8 cellular contexts compared by ENCODE assay signal in the genomic region with DNA sequence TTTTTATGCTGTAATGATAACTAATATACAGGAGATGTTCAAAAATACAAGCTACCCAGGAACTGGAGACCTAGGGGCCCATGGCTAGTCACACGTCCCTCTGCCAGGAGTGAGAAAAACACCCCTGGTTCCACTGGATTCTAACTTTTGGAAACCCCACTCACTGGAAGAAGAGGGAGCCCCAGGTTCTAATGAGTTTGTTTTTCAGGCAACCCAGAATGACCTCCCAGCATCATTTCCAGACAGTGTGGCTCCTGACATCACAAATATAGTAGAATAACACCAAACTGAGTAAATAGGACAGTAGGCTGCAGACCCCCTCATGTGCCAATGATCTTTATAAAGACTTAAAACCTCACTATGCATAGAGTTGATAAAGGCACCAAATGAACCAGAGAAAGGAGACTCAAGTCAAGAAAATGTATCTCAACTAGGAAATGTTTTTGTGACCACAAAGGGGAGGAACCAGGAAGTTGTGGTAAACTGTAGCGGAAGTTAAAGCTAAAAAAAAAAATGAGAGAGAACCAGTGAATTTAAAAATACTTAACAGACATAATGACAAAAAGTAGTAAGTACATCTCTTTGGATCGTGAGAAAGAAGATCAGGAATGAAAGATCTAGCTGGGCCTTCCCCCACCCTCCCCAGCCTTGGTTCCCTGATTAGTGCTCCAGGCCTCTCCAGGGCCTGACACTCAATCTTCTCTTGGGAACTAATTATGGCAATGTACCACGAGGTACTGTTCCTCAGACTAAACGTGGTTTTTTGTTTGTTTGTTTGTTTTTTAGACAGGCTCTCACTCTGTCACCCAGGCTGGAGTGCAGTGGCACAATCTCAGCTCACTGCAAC. TPM values are rescaled to one million over a fixed set of nuclear protein-coding genes. Genes with fewer than 3 reads are reported as not detected.
DNase-seq lines count a peak whose midpoint lies in the region; ATAC-seq and TF ChIP-seq lines count a peak whose summit lies in the region.

No MANE protein-coding gene starts in this region.

- WGBS in esophagus, 2 donors: 39 to 47% methylated on average over 5 of the region's 5 CpGs

- H3K27me3 ChIP-seq in ACC112 (ENCODE audit: insufficient read depth, low read length) (no peaks in the 10 kb centered on the region), OCI-LY1 (ENCODE audit: insufficient read depth, low read length) (no peaks in the 10 kb centered on the region), esophagus (ENCODE audit: control insufficient read depth in 1 of 2, insufficient read depth in 2 of 2, low read length in 2 of 2) (no peaks in the 10 kb centered on the region)

- H3K9me3 ChIP-seq in OCI-LY1 (ENCODE audit: low read length) (no peaks in the 10 kb centered on the region), esophagus (ENCODE audit: control insufficient read depth in 2 of 2, insufficient read depth in 1 of 2, low read depth in 1 of 2, low read length in 1 of 2) (no peaks in the 10 kb centered on the region)

- no peak for DNase-seq in activated gamma-delta T cell (lab: John Stamatoyannopoulos, UW)
- no peak for DNase-seq in NCI-H1694 treated with DMSO at 0.1 percent for 48 hours (lab: John Stamatoyannopoulos, UW)
- DNase-seq in substantia nigra (lab: John Stamatoyannopoulos, UW): no peak

- H4K20me1 ChIP-seq in OCI-LY1 (ENCODE audit: insufficient read depth, low read length): no peaks in the 10 kb centered on the region

- H3K79me2 ChIP-seq in ACC112 (ENCODE audit: control insufficient read depth, insufficient read depth, low read length, unreplicated experiment): no peaks in the 10 kb centered on the region
- H3K79me2 ChIP-seq in OCI-LY1 (ENCODE audit: insufficient read depth, low read length): no peaks in the 10 kb centered on the region

- H3F3A ChIP-seq in OCI-LY1 (ENCODE audit: insufficient read depth, low read length): no peaks in the 10 kb centered on the region

- peaks cover 8% of the 10 kb centered on the region for H3K4me1 ChIP-seq in ACC112 (ENCODE audit: control insufficient read depth, insufficient read depth, low read length, unreplicated experiment)
- H3K4me1 ChIP-seq in OCI-LY1 (ENCODE audit: insufficient read depth, low read length, severe bottlenecking): peaks cover 32% of the 10 kb centered on the region
- no peaks in the 10 kb centered on the region for H3K4me1 ChIP-seq in esophagus (ENCODE audit: control insufficient read depth in 2 of 2, insufficient read depth in 2 of 2, low read length in 1 of 2)

- H3K36me3 ChIP-seq in ACC112 (ENCODE audit: insufficient read depth, low read length) (no peaks in the 10 kb centered on the region), OCI-LY1 (ENCODE audit: insufficient read depth, low read length) (no peaks in the 10 kb centered on the region), esophagus (ENCODE audit: control insufficient read depth in 2 of 2, insufficient read depth in 2 of 2, low read length in 1 of 2) (no peaks in the 10 kb centered on the region)

- no peak overlapping the region for H3K9ac ChIP-seq in OCI-LY1 (ENCODE audit: low read length)

- H3K4me2 ChIP-seq in OCI-LY1 (ENCODE audit: low read length): peak overlapping the region; percentile 50

- ATAC-seq in GM19324 (IDR thresholded peaks at IDR 0.05; ENCODE audit: low FRiP score, unreplicated experiment) (peak; percentile 60), HG02970 (IDR thresholded peaks at IDR 0.05; ENCODE audit: low FRiP score, unreplicated experiment) (no peak)

- no peaks in the 10 kb centered on the region for H3K9me2 ChIP-seq in OCI-LY1 (ENCODE audit: low read depth, low read length)

- H3K4me3 ChIP-seq in ACC112 (ENCODE audit: low read depth, low read length) (no peak overlapping the region), OCI-LY1 (ENCODE audit: low read depth, low read length, poor library complexity, severe bottlenecking) (no peak overlapping the region), esophagus (ENCODE audit: low read depth in 1 of 2, low read length in 2 of 2) (no peak overlapping the region)

- H3K27ac ChIP-seq in ACC112 (ENCODE audit: low read depth, low read length): no peak overlapping the region
- H3K27ac ChIP-seq in OCI-LY1 (ENCODE audit: low read depth, low read length, poor library complexity, severe bottlenecking): peak overlapping the region; percentile 57
- peak overlapping the region; percentile 54 to 56 for H3K27ac ChIP-seq in esophagus (ENCODE audit: low read depth in 2 of 2, low read length in 1 of 2)
- no peak overlapping the region for H3K27ac ChIP-seq in substantia nigra (ENCODE audit: low read depth, low read length, poor library complexity, severe bottlenecking)

- H2AFZ ChIP-seq in ACC112 (ENCODE audit: low read length, unreplicated experiment) (peak overlapping the region; percentile 45), OCI-LY1 (ENCODE audit: low read length) (no peak overlapping the region)

- no peak for TF ChIP-seq CTCF in OCI-LY1 (IDR thresholded peaks at IDR 0.05; ENCODE audit: low read length)

RNA-seq across cellular contexts. Expression of a gene that starts 19.8 kb away (rescaled TPM):
- polyA plus RNA-seq in esophagus: 100 to 1,000 TPM; 162 to 196 TPM

RNA-seq across cellular contexts. Expression of a gene that starts 47.2 kb away (rescaled TPM):
- polyA plus RNA-seq in esophagus: 10 to 100 TPM; 27.9 to 29.0 TPM

RNA-seq across cellular contexts. Expression of a gene that starts 48.0 kb away (rescaled TPM):
- polyA plus RNA-seq in esophagus: 1 to 10 TPM; 3.7 to 4.8 TPM

Comparison
In these comparisons a context has a peak if more than half of its experiments do, and no peak if none do; other contexts are left out.
1. H3K27ac ChIP-seq: peak in OCI-LY1 (single experiment) and esophagus (2 of 2); none in ACC112 (single experiment) and substantia nigra (single experiment).